In genomic region chr7:100946111-100946510, GRCh38 we compare ENCODE assay signal across 30 cellular contexts. TPM values are rescaled to one million over a fixed set of nuclear protein-coding genes. Genes with fewer than 3 reads are reported as not detected.
"Had no signal": no experiment of that assay in that cellular context is flagged by ENCODE, and none has a peak within 500 bp of the region (broad histone marks: within the 10 kb centered on the region; RNA-seq: fewer than 3 reads in every experiment).

No MANE protein-coding gene starts in this region.

- H3K27ac ChIP-seq: ascending aorta, breast epithelium, cardiac muscle cell, colonic mucosa, esophagus muscularis mucosa, foreskin keratinocyte had no signal

- H3K9me3 ChIP-seq: ascending aorta, breast epithelium, colonic mucosa, gastrocnemius medialis had no signal

- H3K27me3 ChIP-seq: ascending aorta, cardiac muscle cell, colonic mucosa had no signal

- H3K9me3 Mint-ChIP-seq: activated CD4-positive, alpha-beta memory T cell treated with anti-CD3 and anti-CD28 coated beads, Interleukin-2, amount 10 ng/mL, durations not matched to agents 7 days and 5 days; activated naive CD4-positive, alpha-beta T cell treated with anti-CD3 and anti-CD28 coated beads, Interleukin-2, amount 10 ng/mL, durations not matched to agents 7 days and 5 days; activated naive CD4-positive, alpha-beta T cell treated with anti-CD3 and anti-CD28 coated beads, Interleukin-2, amount 50 U/mL, for 72 hours; activated T-cell treated with anti-CD3 and anti-CD28 coated beads, Interleukin-2, amount 50 U/mL, for 24 hours; activated T-cell treated with anti-CD3 and anti-CD28 coated beads, Interleukin-2, amount 50 U/mL, for 72 hours had no signal

- H3K36me3 ChIP-seq: ascending aorta, breast epithelium, cardiac muscle cell, colonic mucosa, esophagus muscularis mucosa, gastrocnemius medialis, heart left ventricle had no signal

- H3K36me3 Mint-ChIP-seq: activated naive CD4-positive, alpha-beta T cell treated with anti-CD3 and anti-CD28 coated beads, Interleukin-2, amount 10 ng/mL, durations not matched to agents 7 days and 5 days; activated naive CD4-positive, alpha-beta T cell treated with anti-CD3 and anti-CD28 coated beads, Interleukin-2, amount 50 U/mL, for 72 hours; activated naive CD8-positive, alpha-beta T cell treated with anti-CD3 and anti-CD28 coated beads, Interleukin-2, amount 10 ng/mL, durations not matched to agents 7 days and 5 days; brain had no signal

- DNase-seq: activated CD4-positive, alpha-beta memory T cell treated with anti-CD3 and anti-CD28 coated beads, Interleukin-2, amount 10 ng/mL, durations not matched to agents 7 days and 5 days; activated CD4-positive, alpha-beta T cell treated with anti-CD3 and anti-CD28 coated beads for 1 hour; activated CD4-positive, alpha-beta T cell treated with anti-CD3 and anti-CD28 coated beads for 4 hours; activated CD4-positive, alpha-beta T cell treated with anti-CD3 and anti-CD28 coated beads, Interleukin-2, amount 10 ng/mL, durations not matched to agents 7 days and 5 days; activated CD4-positive, alpha-beta T cell treated with anti-CD3 and anti-CD28 coated beads, Interleukin-2, amount 50 U/mL, for 4 hours; activated CD8-positive, alpha-beta memory T cell treated with anti-CD3 and anti-CD28 coated beads, Interleukin-2, amount 50 U/mL, for 48 hours; activated gamma-delta T cell; activated naive CD4-positive, alpha-beta T cell; activated naive CD4-positive, alpha-beta T cell treated with anti-CD3 and anti-CD28 coated beads, Interleukin-2, amount 10 ng/mL, durations not matched to agents 7 days and 5 days; activated naive CD8-positive, alpha-beta T cell treated with anti-CD3 and anti-CD28 coated beads, Interleukin-2, amount 10 ng/mL, durations not matched to agents 7 days and 5 days; activated T-cell treated with anti-CD3 and anti-CD28 coated beads for 4 hours; activated T-cell treated with anti-CD3 and anti-CD28 coated beads, Interleukin-2, amount 50 U/mL, for 24 hours; activated T-cell treated with anti-CD3 and anti-CD28 coated beads, Interleukin-2, amount 50 U/mL, for 72 hours; central memory CD4-positive, alpha-beta T cell; cerebellar nuclear complex; colonic mucosa; effector CD8-positive, alpha-beta T cell; erythroblast; foreskin keratinocyte; gastrocnemius medialis; glutamatergic neuron; heart left ventricle; T-helper 2 cell had no signal

- H3K4me1 ChIP-seq: ascending aorta, breast epithelium, colonic mucosa, esophagus muscularis mucosa, foreskin keratinocyte, gastrocnemius medialis, heart left ventricle had no signal

- H3K27ac Mint-ChIP-seq: activated CD4-positive, alpha-beta memory T cell treated with anti-CD3 and anti-CD28 coated beads, Interleukin-2, amount 10 ng/mL, durations not matched to agents 7 days and 5 days; activated CD4-positive, alpha-beta T cell treated with anti-CD3 and anti-CD28 coated beads, Interleukin-2, amount 10 ng/mL, durations not matched to agents 7 days and 5 days; activated naive CD4-positive, alpha-beta T cell treated with anti-CD3 and anti-CD28 coated beads, Interleukin-2, amount 10 ng/mL, durations not matched to agents 7 days and 5 days; activated naive CD8-positive, alpha-beta T cell treated with anti-CD3 and anti-CD28 coated beads, Interleukin-2, amount 10 ng/mL, durations not matched to agents 7 days and 5 days; activated T-cell treated with anti-CD3 and anti-CD28 coated beads, Interleukin-2, amount 50 U/mL, for 24 hours; activated T-cell treated with anti-CD3 and anti-CD28 coated beads, Interleukin-2, amount 50 U/mL, for 72 hours; brain had no signal

- H3K4me1 Mint-ChIP-seq: activated CD4-positive, alpha-beta T cell treated with anti-CD3 and anti-CD28 coated beads, Interleukin-2, amount 10 ng/mL, durations not matched to agents 7 days and 5 days; activated naive CD4-positive, alpha-beta T cell treated with anti-CD3 and anti-CD28 coated beads, Interleukin-2, amount 10 ng/mL, durations not matched to agents 7 days and 5 days; activated naive CD8-positive, alpha-beta T cell treated with anti-CD3 and anti-CD28 coated beads, Interleukin-2, amount 10 ng/mL, durations not matched to agents 7 days and 5 days; brain had no signal

- H3K4me3 Mint-ChIP-seq: activated CD4-positive, alpha-beta memory T cell treated with anti-CD3 and anti-CD28 coated beads, Interleukin-2, amount 10 ng/mL, durations not matched to agents 7 days and 5 days; activated CD4-positive, alpha-beta T cell treated with anti-CD3 and anti-CD28 coated beads, Interleukin-2, amount 10 ng/mL, durations not matched to agents 7 days and 5 days; activated naive CD4-positive, alpha-beta T cell treated with anti-CD3 and anti-CD28 coated beads, Interleukin-2, amount 10 ng/mL, durations not matched to agents 7 days and 5 days; activated naive CD8-positive, alpha-beta T cell treated with anti-CD3 and anti-CD28 coated beads, Interleukin-2, amount 10 ng/mL, durations not matched to agents 7 days and 5 days; activated T-cell treated with anti-CD3 and anti-CD28 coated beads, Interleukin-2, amount 50 U/mL, for 24 hours; activated T-cell treated with anti-CD3 and anti-CD28 coated beads, Interleukin-2, amount 50 U/mL, for 72 hours; brain had no signal

- H3K4me3 ChIP-seq: ascending aorta, breast epithelium, cardiac muscle cell, colonic mucosa, esophagus muscularis mucosa, gastrocnemius medialis, heart left ventricle had no signal

- ATAC-seq: activated naive CD4-positive, alpha-beta T cell treated with anti-CD3 and anti-CD28 coated beads, Interleukin-2, amount 50 U/mL, for 72 hours; activated T-cell treated with anti-CD3 and anti-CD28 coated beads, Interleukin-2, amount 50 U/mL, for 72 hours; foreskin keratinocyte; gastrocnemius medialis; heart left ventricle had no signal

RNA-seq across cellular contexts. Expression of gene MUC3A, which starts 3.2 kb away (rescaled TPM):
- total RNA-seq: activated CD4-positive, alpha-beta T cell treated with anti-CD3 and anti-CD28 coated beads, Interleukin-2, amount 10 ng/mL, durations not matched to agents 7 days and 5 days; activated naive CD8-positive, alpha-beta T cell treated with anti-CD3 and anti-CD28 coated beads, Interleukin-2, amount 10 ng/mL, durations not matched to agents 7 days and 5 days; activated T-cell treated with anti-CD3 and anti-CD28 coated beads, Interleukin-2, amount 50 U/mL, for 72 hours; ascending aorta; cardiac muscle cell; dermis microvascular lymphatic vessel endothelial cell had no signal

RNA-seq across cellular contexts. Expression of gene MUC12, which starts 23.3 kb away (rescaled TPM):
- total RNA-seq: activated CD4-positive, alpha-beta T cell treated with anti-CD3 and anti-CD28 coated beads, Interleukin-2, amount 10 ng/mL, durations not matched to agents 7 days and 5 days; activated naive CD8-positive, alpha-beta T cell treated with anti-CD3 and anti-CD28 coated beads, Interleukin-2, amount 10 ng/mL, durations not matched to agents 7 days and 5 days; dermis microvascular lymphatic vessel endothelial cell had no signal
- polyA plus RNA-seq: cardiac muscle cell had no signal

RNA-seq across cellular contexts. Expression of gene ACHE, which starts 50.4 kb away (rescaled TPM):
- total RNA-seq: activated CD4-positive, alpha-beta T cell treated with anti-CD3 and anti-CD28 coated beads, Interleukin-2, amount 10 ng/mL, durations not matched to agents 7 days and 5 days had no signal
